Comparison of ENCODE assay signal across 12 cellular contexts in the genomic region with DNA sequence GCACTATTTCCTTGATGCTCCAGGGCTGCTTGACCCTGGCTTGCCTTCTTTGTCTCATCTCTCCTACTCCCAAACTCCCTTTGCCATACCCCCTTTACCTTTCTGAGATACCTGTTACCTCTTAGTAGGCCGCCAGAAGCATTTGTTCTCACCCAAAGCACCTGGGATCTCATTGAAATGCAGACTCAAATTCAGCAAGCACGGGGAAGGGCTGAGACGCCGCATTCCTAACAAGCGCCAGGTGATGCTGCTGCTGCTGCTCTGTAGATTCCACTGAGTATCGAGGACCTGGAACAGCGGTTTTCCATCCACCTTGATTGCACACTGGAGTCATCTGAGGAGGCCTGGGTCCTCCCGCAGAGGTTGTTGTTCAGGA.
DNase-seq lines count a peak whose midpoint lies in the region; ATAC-seq lines count a peak whose summit lies in the region.
"Had no signal": no experiment of that assay in that cellular context is flagged by ENCODE, and none has a peak within 500 bp of the region (broad histone marks: within the 10 kb centered on the region; RNA-seq: fewer than 3 reads in every experiment).

No MANE protein-coding gene starts in this region.

- WGBS in right cardiac atrium: 88% methylated on average over 8 of the region's 8 CpGs

- H3K9me3 Mint-ChIP-seq in activated naive CD8-positive, alpha-beta T cell (ENCODE audit: low read depth): no peaks in the 10 kb centered on the region
- H3K9me3 Mint-ChIP-seq in activated naive CD8-positive, alpha-beta T cell treated with anti-CD3 and anti-CD28 coated beads for 36 hours: no peaks in the 10 kb centered on the region
- no peaks in the 10 kb centered on the region for H3K9me3 Mint-ChIP-seq in activated naive CD8-positive, alpha-beta T cell treated with anti-CD3 and anti-CD28 coated beads, Interleukin-2, amount 50 U/mL, for 24 hours

- no peak overlapping the region for H3K27ac ChIP-seq in right cardiac atrium (ENCODE audit: low read length)
- H3K27ac ChIP-seq: GM23248 had no signal

- H3K27me3 Mint-ChIP-seq in activated naive CD8-positive, alpha-beta T cell: peaks cover 4% of the 10 kb centered on the region
- peaks cover 24% of the 10 kb centered on the region for H3K27me3 Mint-ChIP-seq in activated naive CD8-positive, alpha-beta T cell treated with anti-CD3 and anti-CD28 coated beads for 36 hours
- H3K27me3 Mint-ChIP-seq in activated naive CD8-positive, alpha-beta T cell treated with anti-CD3 and anti-CD28 coated beads, Interleukin-2, amount 50 U/mL, for 24 hours: peaks cover 15% of the 10 kb centered on the region

- H3K4me1 ChIP-seq in right cardiac atrium (ENCODE audit: control insufficient read depth, insufficient read depth, low read length): no peaks in the 10 kb centered on the region

- H3K4me3 Mint-ChIP-seq in activated naive CD8-positive, alpha-beta T cell: peak overlapping the region; percentile 23
- H3K4me3 Mint-ChIP-seq in activated naive CD8-positive, alpha-beta T cell treated with anti-CD3 and anti-CD28 coated beads for 36 hours: no peak overlapping the region
- peak overlapping the region; percentile 48 for H3K4me3 Mint-ChIP-seq in activated naive CD8-positive, alpha-beta T cell treated with anti-CD3 and anti-CD28 coated beads, Interleukin-2, amount 50 U/mL, for 24 hours

- intact Hi-C loops in right cardiac atrium (cut with DNase I): no loop called here
- intact Hi-C loops in left ventricle myocardium superior (cut with micrococcal nuclease): no loop called here

- no peaks in the 10 kb centered on the region for H3K27me3 ChIP-seq in right cardiac atrium (ENCODE audit: control insufficient read depth, insufficient read depth)
- H3K27me3 ChIP-seq: BLaER1 treated with 17β-estradiol and CSF1 and Interleukin-3, amounts not matched to agents 10 nM and 100 nM; upper lobe of right lung had no signal

- no peak for DNase-seq in activated naive CD8-positive, alpha-beta T cell treated with anti-CD3 and anti-CD28 coated beads for 36 hours
- no peak for DNase-seq in activated naive CD8-positive, alpha-beta T cell treated with anti-CD3 and anti-CD28 coated beads, Interleukin-2, amount 50 U/mL, for 24 hours
- DNase-seq in iPS-NIHi7 (ENCODE audit: extremely low spot score) (peak; percentile 52), right cardiac atrium (no peak), left ventricle myocardium superior (no peak)
- no peak for DNase-seq in activated CD8-positive, alpha-beta memory T cell treated with anti-CD3 and anti-CD28 coated beads, Interleukin-2, amount 50 U/mL, for 4 hours

- no peak overlapping the region for H3K4me3 ChIP-seq in right cardiac atrium (ENCODE audit: low read length)
- H3K4me3 ChIP-seq: GM23248, left ventricle myocardium inferior, upper lobe of right lung had no signal

- peak overlapping the region; percentile 66 for H3K27ac Mint-ChIP-seq in activated naive CD8-positive, alpha-beta T cell
- H3K27ac Mint-ChIP-seq in activated naive CD8-positive, alpha-beta T cell treated with anti-CD3 and anti-CD28 coated beads for 36 hours: no peak overlapping the region
- H3K27ac Mint-ChIP-seq in activated naive CD8-positive, alpha-beta T cell treated with anti-CD3 and anti-CD28 coated beads, Interleukin-2, amount 50 U/mL, for 24 hours: peak overlapping the region; percentile 49

- H3K9me3 ChIP-seq in right cardiac atrium (ENCODE audit: control insufficient read depth, low read length): no peaks in the 10 kb centered on the region
- H3K9me3 ChIP-seq: BLaER1 treated with 17β-estradiol and CSF1 and Interleukin-3, amounts not matched to agents 10 nM and 100 nM; left ventricle myocardium inferior; upper lobe of right lung had no signal

- no peaks in the 10 kb centered on the region for H3K36me3 Mint-ChIP-seq in activated naive CD8-positive, alpha-beta T cell
- no peaks in the 10 kb centered on the region for H3K36me3 Mint-ChIP-seq in activated naive CD8-positive, alpha-beta T cell treated with anti-CD3 and anti-CD28 coated beads for 36 hours
- H3K36me3 Mint-ChIP-seq in activated naive CD8-positive, alpha-beta T cell treated with anti-CD3 and anti-CD28 coated beads, Interleukin-2, amount 50 U/mL, for 24 hours (ENCODE audit: low read depth): no peaks in the 10 kb centered on the region

- H3K4me1 Mint-ChIP-seq in activated naive CD8-positive, alpha-beta T cell (ENCODE audit: low read depth): peaks cover 14% of the 10 kb centered on the region
- H3K4me1 Mint-ChIP-seq in activated naive CD8-positive, alpha-beta T cell treated with anti-CD3 and anti-CD28 coated beads for 36 hours: peaks cover 14% of the 10 kb centered on the region
- peaks cover 63% of the 10 kb centered on the region for H3K4me1 Mint-ChIP-seq in activated naive CD8-positive, alpha-beta T cell treated with anti-CD3 and anti-CD28 coated beads, Interleukin-2, amount 50 U/mL, for 24 hours

- no peak for ATAC-seq in activated naive CD8-positive, alpha-beta T cell treated with anti-CD3 and anti-CD28 coated beads, Interleukin-2, amount 50 U/mL, for 24 hours
- ATAC-seq in HG02588 (IDR thresholded peaks at IDR 0.05; ENCODE audit: unreplicated experiment): no peak
- ATAC-seq in right cardiac atrium: no peak
- no peak for ATAC-seq in left ventricle myocardium superior
